In genomic region chr11:128448981-128449713, GRCh38 we compare ENCODE assay signal across 12 cellular contexts.
DNase-seq lines count a peak whose midpoint lies in the region; ATAC-seq, FAIRE-seq and TF ChIP-seq lines count a peak whose summit lies in the region.
"Had no signal": no experiment of that assay in that cellular context is flagged by ENCODE, and none has a peak within 500 bp of the region (broad histone marks: within the 10 kb centered on the region; RNA-seq: fewer than 3 reads in every experiment).

No MANE protein-coding gene starts in this region.

- no peaks in the 10 kb centered on the region for H3K27me3 ChIP-seq in aorta (ENCODE audit: control insufficient read depth in 1 of 2, insufficient read depth in 2 of 2, low read length in 1 of 2)
- no peaks in the 10 kb centered on the region for H3K27me3 ChIP-seq in right atrium auricular region

- intact Hi-C loops in kidney (cut with DNase I) (no loop called here), aorta (cut with DNase I) (no loop called here)

- no peak for TF ChIP-seq CTCF in kidney (IDR thresholded peaks at IDR 0.05; ENCODE audit: borderline replicate concordance, extremely low read depth, insufficient read depth)
- TF ChIP-seq CTCF in right atrium auricular region (IDR thresholded peaks at IDR 0.05) = no peak

- peaks cover 0 to 18% of the 10 kb centered on the region in 2 donors for H3K36me3 Mint-ChIP-seq in activated naive CD4-positive, alpha-beta T cell treated with anti-CD3 and anti-CD28 coated beads, Interleukin-2, amount 50 U/mL, for 72 hours
- H3K36me3 Mint-ChIP-seq in activated T-helper 17 cell treated with anti-CD3 and anti-CD28 coated beads, Interleukin-2, amount 50 U/mL, for 72 hours (ENCODE audit: low read depth) = peaks cover 4% of the 10 kb centered on the region

- DNase-seq in activated naive CD4-positive, alpha-beta T cell treated with anti-CD3 and anti-CD28 coated beads, Interleukin-2, amount 50 U/mL, for 72 hours (ENCODE audit: low spot score in 2 of 2) = no peak
- DNase-seq in activated naive CD4-positive, alpha-beta T cell (lab: John Stamatoyannopoulos, UW) = no peak
- no peak for DNase-seq in kidney
- DNase-seq in aorta = no peak
- no peak for DNase-seq in right atrium auricular region (ENCODE audit: low spot score)
- DNase-seq: activated CD4-positive, alpha-beta memory T cell treated with anti-CD3 and anti-CD28 coated beads for 36 hours; NCI-H524 had no signal

- H3K27ac ChIP-seq in kidney (ENCODE audit: low read depth in 2 of 2, low read length in 2 of 2) = peak overlapping the region; percentile 75 to 80
- H3K27ac ChIP-seq in aorta (ENCODE audit: low read depth in 1 of 2, low read length in 2 of 2) = peak overlapping the region; percentile 18 to 67
- no peak overlapping the region for H3K27ac ChIP-seq in right atrium auricular region
- H3K27ac ChIP-seq: cardiac muscle cell had no signal

- 66 to 74% methylated on average over 3 of the region's 3 CpGs for WGBS in aorta, 2 donors

- H3K4me3 ChIP-seq in kidney (ENCODE audit: low read length in 2 of 2) (no peak overlapping the region), aorta (ENCODE audit: low read length in 2 of 2) (no peak overlapping the region), right atrium auricular region (no peak overlapping the region)
- H3K4me3 ChIP-seq: cardiac muscle cell had no signal

- H3K4me1 ChIP-seq in kidney (ENCODE audit: control insufficient read depth in 1 of 2, insufficient read depth in 1 of 2, low read depth in 1 of 2, low read length in 2 of 2) (peaks cover 17 to 19% of the 10 kb centered on the region in 2 donors), aorta (ENCODE audit: control insufficient read depth in 1 of 2, insufficient read depth in 2 of 2, low read length in 2 of 2) (peaks cover 0 to 7% of the 10 kb centered on the region in 2 donors), right atrium auricular region (peaks cover 0 to 24% of the 10 kb centered on the region in 2 donors)

- H3K36me3 ChIP-seq in kidney (ENCODE audit: control insufficient read depth in 1 of 2, insufficient read depth in 2 of 2, low read length in 2 of 2) (no peaks in the 10 kb centered on the region), aorta (ENCODE audit: control insufficient read depth in 1 of 2, insufficient read depth in 2 of 2, low read length in 1 of 2) (no peaks in the 10 kb centered on the region), right atrium auricular region (no peaks in the 10 kb centered on the region)
- H3K36me3 ChIP-seq: cardiac muscle cell had no signal

- no peaks in the 10 kb centered on the region for H3K9me3 ChIP-seq in kidney (ENCODE audit: control insufficient read depth in 1 of 2, low read length in 2 of 2)
- no peaks in the 10 kb centered on the region for H3K9me3 ChIP-seq in aorta (ENCODE audit: control insufficient read depth, low read length)
- no peaks in the 10 kb centered on the region for H3K9me3 ChIP-seq in right atrium auricular region

- peak overlapping the region; percentile 50 for H3K4me3 Mint-ChIP-seq in activated T-helper 17 cell treated with anti-CD3 and anti-CD28 coated beads, Interleukin-2, amount 50 U/mL, for 72 hours
- H3K4me3 Mint-ChIP-seq: activated CD4-positive, alpha-beta memory T cell treated with anti-CD3 and anti-CD28 coated beads for 36 hours; H9 had no signal

- peak; percentile 16 to 24 for ATAC-seq in activated naive CD4-positive, alpha-beta T cell treated with anti-CD3 and anti-CD28 coated beads, Interleukin-2, amount 50 U/mL, for 72 hours
- peak; percentile 42 for ATAC-seq in activated T-helper 17 cell treated with anti-CD3 and anti-CD28 coated beads, Interleukin-2, amount 50 U/mL, for 72 hours (replicated peaks)
- ATAC-seq in aorta (ENCODE audit: low FRiP score) (no peak), HG02798 (IDR thresholded peaks at IDR 0.05; ENCODE audit: poor library complexity, unreplicated experiment) (no peak), GM21515 (IDR thresholded peaks at IDR 0.05; ENCODE audit: unreplicated experiment) (no peak)

- no peaks in the 10 kb centered on the region for H3K27me3 Mint-ChIP-seq in activated T-helper 17 cell treated with anti-CD3 and anti-CD28 coated beads, Interleukin-2, amount 50 U/mL, for 72 hours
- H3K27me3 Mint-ChIP-seq: activated CD4-positive, alpha-beta memory T cell treated with anti-CD3 and anti-CD28 coated beads for 36 hours had no signal

- H3K9ac ChIP-seq in kidney (ENCODE audit: low read length in 2 of 2) = no peak overlapping the region

- peaks cover 0 to 6% of the 10 kb centered on the region in 2 donors for H3K9me3 Mint-ChIP-seq in activated naive CD4-positive, alpha-beta T cell treated with anti-CD3 and anti-CD28 coated beads, Interleukin-2, amount 50 U/mL, for 72 hours
- H3K9me3 Mint-ChIP-seq in activated T-helper 17 cell treated with anti-CD3 and anti-CD28 coated beads, Interleukin-2, amount 50 U/mL, for 72 hours = peaks cover 4% of the 10 kb centered on the region

- peak overlapping the region; percentile 70 to 78 for H3K27ac Mint-ChIP-seq in activated naive CD4-positive, alpha-beta T cell treated with anti-CD3 and anti-CD28 coated beads, Interleukin-2, amount 50 U/mL, for 72 hours
- H3K27ac Mint-ChIP-seq in activated T-helper 17 cell treated with anti-CD3 and anti-CD28 coated beads, Interleukin-2, amount 50 U/mL, for 72 hours = peak overlapping the region; percentile 83
- H3K27ac Mint-ChIP-seq: activated CD4-positive, alpha-beta memory T cell treated with anti-CD3 and anti-CD28 coated beads for 36 hours; H9 had no signal

- peaks cover 44% of the 10 kb centered on the region for H3K4me1 Mint-ChIP-seq in activated T-helper 17 cell treated with anti-CD3 and anti-CD28 coated beads, Interleukin-2, amount 50 U/mL, for 72 hours

- FAIRE-seq in kidney (lab: Jason Lieb, UNC) = no peak

Comparison
In these comparisons a context has a peak if more than half of its experiments do, and no peak if none do; other contexts are left out.
1. ATAC-seq: peak in activated naive CD4-positive, alpha-beta T cell treated with anti-CD3 and anti-CD28 coated beads, Interleukin-2, amount 50 U/mL, for 72 hours (2 of 2) and activated T-helper 17 cell treated with anti-CD3 and anti-CD28 coated beads, Interleukin-2, amount 50 U/mL, for 72 hours (single experiment); none in aorta (single experiment), HG02798 (single experiment) and GM21515 (single experiment).
2. H3K27ac ChIP-seq: peak in kidney (2 of 2) and aorta (2 of 2); none in right atrium auricular region (0 of 2).